In genomic region chr2:124046332-124046731, GRCh38 we compare ENCODE assay signal across 35 cellular contexts. TPM values are rescaled to one million over a fixed set of nuclear protein-coding genes. Genes with fewer than 3 reads are reported as not detected.
"Had no signal": no experiment of that assay in that cellular context is flagged by ENCODE, and none has a peak within 500 bp of the region (broad histone marks: within the 10 kb centered on the region; RNA-seq: fewer than 3 reads in every experiment).

No MANE protein-coding gene starts in this region.

- DNase-seq: activated CD4-positive, alpha-beta T cell treated with anti-CD3 and anti-CD28 coated beads for 36 hours; activated CD4-positive, alpha-beta T cell treated with anti-CD3 and anti-CD28 coated beads, Interleukin-2, amount 50 U/mL, for 4 hours; activated CD4-positive, CD25-positive, alpha-beta regulatory T cell; activated naive CD4-positive, alpha-beta T cell treated with Interleukin-2 at 50 U/mL for 16 hours; activated T-cell treated with anti-CD3 and anti-CD28 coated beads for 4 hours; activated T-cell treated with anti-CD3 and anti-CD28 coated beads, Interleukin-2, amount 50 U/mL, for 72 hours; anterior cingulate cortex; foreskin keratinocyte; heart right ventricle; immature natural killer cell; kidney; left colon; midbrain; naive thymus-derived CD4-positive, alpha-beta T cell; nucleus accumbens; psoas muscle; sigmoid colon; small intestine; stimulated activated CD4-positive, alpha-beta T cell treated with anti-CD3 and anti-CD28 coated beads, Interleukin-1b, Interleukin-23, amount 100 ng/mL, for 48 hours; stimulated activated CD4-positive, alpha-beta T cell treated with anti-CD3 and anti-CD28 coated beads, Interleukin-4, amount 100 ng/mL, for 4 hours; stimulated activated CD8-positive, alpha-beta memory T cell treated with anti-CD3 and anti-CD28 coated beads, Interleukin-4, amount 100 ng/mL, for 48 hours; stimulated activated naive CD8-positive, alpha-beta T cell treated with anti-CD3 and anti-CD28 coated beads, Interleukin-15, amount 100 ng/mL, for 72 hours; substantia nigra; upper lobe of left lung had no signal

- H3K79me2 ChIP-seq: parathyroid adenoma had no signal

- H3K9ac ChIP-seq: parathyroid adenoma had no signal

- H3K9me3 Mint-ChIP-seq: neural crest cell had no signal

- H3K36me3 ChIP-seq: esophagus muscularis mucosa, heart right ventricle, sigmoid colon, upper lobe of left lung had no signal

- ATAC-seq: activated CD4-positive, alpha-beta T cell treated with anti-CD3 and anti-CD28 coated beads for 36 hours; activated T-cell treated with anti-CD3 and anti-CD28 coated beads, Interleukin-2, amount 50 U/mL, for 72 hours; foreskin keratinocyte; heart right ventricle; left colon; naive thymus-derived CD4-positive, alpha-beta T cell; psoas muscle; stimulated activated memory B cell treated with anti-CD40 and anti-IgM and Interleukin-4, amounts not matched to agents 10 μg/mL and 1 μg/mL and 100 μg/mL, for 72 hours; stimulated activated naive CD8-positive, alpha-beta T cell treated with anti-CD3 and anti-CD28 coated beads, Interleukin-15, amount 100 ng/mL, for 72 hours had no signal

- H3K27ac ChIP-seq: esophagus muscularis mucosa, foreskin keratinocyte, heart right ventricle, parathyroid adenoma, psoas muscle, sigmoid colon, upper lobe of left lung had no signal

- H3K27me3 Mint-ChIP-seq: activated CD4-positive, alpha-beta T cell treated with anti-CD3 and anti-CD28 coated beads for 36 hours; central memory CD8-positive, alpha-beta T cell; dendritic cell treated with granulocyte-macrophage colony-stimulating factor and Interleukin-4, amounts not matched to agents 40 ng/mL and 50 ng/mL, for 4 days; naive thymus-derived CD4-positive, alpha-beta T cell; stimulated activated memory B cell treated with anti-CD40 and anti-IgM and Interleukin-4, amounts not matched to agents 10 μg/mL and 1 μg/mL and 100 μg/mL, for 72 hours; stimulated activated naive CD8-positive, alpha-beta T cell treated with anti-CD3 and anti-CD28 coated beads, Interleukin-15, amount 100 ng/mL, for 72 hours had no signal

- H3K4me1 ChIP-seq: esophagus muscularis mucosa, foreskin keratinocyte, heart right ventricle, parathyroid adenoma, psoas muscle, sigmoid colon, upper lobe of left lung had no signal

- H3K4me3 ChIP-seq: esophagus muscularis mucosa, heart right ventricle, psoas muscle, sigmoid colon, upper lobe of left lung had no signal

- H2AFZ ChIP-seq: parathyroid adenoma had no signal

- H3K36me3 Mint-ChIP-seq: activated naive CD8-positive, alpha-beta T cell; immature natural killer cell; naive thymus-derived CD4-positive, alpha-beta T cell; stimulated activated memory B cell treated with anti-CD40 and anti-IgM and Interleukin-4, amounts not matched to agents 10 μg/mL and 1 μg/mL and 100 μg/mL, for 72 hours had no signal

- H3K4me3 Mint-ChIP-seq: activated CD4-positive, alpha-beta T cell treated with anti-CD3 and anti-CD28 coated beads for 36 hours; activated naive CD8-positive, alpha-beta T cell; activated T-cell treated with anti-CD3 and anti-CD28 coated beads, Interleukin-2, amount 50 U/mL, for 72 hours; central memory CD8-positive, alpha-beta T cell; dendritic cell treated with granulocyte-macrophage colony-stimulating factor and Interleukin-4, amounts not matched to agents 40 ng/mL and 50 ng/mL, for 4 days; immature natural killer cell; naive thymus-derived CD4-positive, alpha-beta T cell; neural crest cell; stimulated activated memory B cell treated with anti-CD40 and anti-IgM and Interleukin-4, amounts not matched to agents 10 μg/mL and 1 μg/mL and 100 μg/mL, for 72 hours; stimulated activated naive CD8-positive, alpha-beta T cell treated with anti-CD3 and anti-CD28 coated beads, Interleukin-15, amount 100 ng/mL, for 72 hours; T-helper 2 cell treated with Interferon-gamma antibody and Interleukin-4, amounts not matched to agents 5 μg/mL and 100 μg/mL, for 36 hours had no signal

- H3K27ac Mint-ChIP-seq: activated CD4-positive, alpha-beta T cell treated with anti-CD3 and anti-CD28 coated beads for 36 hours; activated naive CD8-positive, alpha-beta T cell; activated T-cell treated with anti-CD3 and anti-CD28 coated beads, Interleukin-2, amount 50 U/mL, for 72 hours; dendritic cell treated with granulocyte-macrophage colony-stimulating factor and Interleukin-4, amounts not matched to agents 40 ng/mL and 50 ng/mL, for 4 days; immature natural killer cell; naive thymus-derived CD4-positive, alpha-beta T cell; stimulated activated memory B cell treated with anti-CD40 and anti-IgM and Interleukin-4, amounts not matched to agents 10 μg/mL and 1 μg/mL and 100 μg/mL, for 72 hours; stimulated activated naive CD8-positive, alpha-beta T cell treated with anti-CD3 and anti-CD28 coated beads, Interleukin-15, amount 100 ng/mL, for 72 hours; T-helper 2 cell treated with Interferon-gamma antibody and Interleukin-4, amounts not matched to agents 5 μg/mL and 100 μg/mL, for 36 hours had no signal

- H3K9me3 ChIP-seq: esophagus muscularis mucosa, heart right ventricle, psoas muscle, sigmoid colon, upper lobe of left lung had no signal

- H3K4me1 Mint-ChIP-seq: activated CD4-positive, alpha-beta T cell treated with anti-CD3 and anti-CD28 coated beads for 36 hours; central memory CD8-positive, alpha-beta T cell; immature natural killer cell; naive thymus-derived CD4-positive, alpha-beta T cell; neural crest cell; stimulated activated memory B cell treated with anti-CD40 and anti-IgM and Interleukin-4, amounts not matched to agents 10 μg/mL and 1 μg/mL and 100 μg/mL, for 72 hours; stimulated activated naive CD8-positive, alpha-beta T cell treated with anti-CD3 and anti-CD28 coated beads, Interleukin-15, amount 100 ng/mL, for 72 hours had no signal

- H3K27me3 ChIP-seq: esophagus muscularis mucosa, foreskin keratinocyte, heart right ventricle, sigmoid colon, upper lobe of left lung had no signal

RNA-seq across cellular contexts. Expression of gene CNTNAP5, which starts 21.2 kb away (rescaled TPM):
- total RNA-seq: activated CD4-positive, alpha-beta T cell treated with anti-CD3 and anti-CD28 coated beads for 36 hours; activated T-cell treated with anti-CD3 and anti-CD28 coated beads, Interleukin-2, amount 50 U/mL, for 72 hours; bronchial epithelial cell; foreskin keratinocyte; glomerular endothelial cell; lower leg skin; naive thymus-derived CD4-positive, alpha-beta T cell; psoas muscle; upper lobe of left lung had no signal
